Comparison of ENCODE assay signal across 1 cellular context in genomic region chr10:96288151-96288621, GRCh38.
TF ChIP-seq lines count a peak whose summit lies in the region.

No MANE protein-coding gene starts in this region.

TF ChIP-seq in H1, 55 proteins besides CTCF, POLR2A, EP300 and RAD21 (continued from another document):
- TF ChIP-seq NRF1 (IDR thresholded peaks at IDR 0.05; ENCODE audit: low read depth, low read length) (no peak), POU5F1 (IDR thresholded peaks at IDR 0.05; ENCODE audit: low read depth, low read length) (no peak), HDAC2 (IDR thresholded peaks at IDR 0.05; ENCODE audit: borderline replicate concordance in 1 of 2, low read depth in 2 of 2, low read length in 2 of 2) (no peak), JUN (IDR thresholded peaks at IDR 0.05; ENCODE audit: low read depth, low read length) (no peak), TAF1 (IDR thresholded peaks at IDR 0.05; ENCODE audit: low read depth, low read length) (no peak), FOSL1 (IDR thresholded peaks at IDR 0.05; ENCODE audit: insufficient read depth, low read depth, low read length) (no peak), NANOG (IDR thresholded peaks at IDR 0.05; ENCODE audit: insufficient read depth, low read depth, low read length, poor library complexity, severe bottlenecking) (no peak), SRF (IDR thresholded peaks at IDR 0.05; ENCODE audit: low read depth, low read length) (no peak)
TF ChIP-seq in H1: peak in this region for 0.
